ENCODE assay signal across 8 cellular contexts in the genomic region with DNA sequence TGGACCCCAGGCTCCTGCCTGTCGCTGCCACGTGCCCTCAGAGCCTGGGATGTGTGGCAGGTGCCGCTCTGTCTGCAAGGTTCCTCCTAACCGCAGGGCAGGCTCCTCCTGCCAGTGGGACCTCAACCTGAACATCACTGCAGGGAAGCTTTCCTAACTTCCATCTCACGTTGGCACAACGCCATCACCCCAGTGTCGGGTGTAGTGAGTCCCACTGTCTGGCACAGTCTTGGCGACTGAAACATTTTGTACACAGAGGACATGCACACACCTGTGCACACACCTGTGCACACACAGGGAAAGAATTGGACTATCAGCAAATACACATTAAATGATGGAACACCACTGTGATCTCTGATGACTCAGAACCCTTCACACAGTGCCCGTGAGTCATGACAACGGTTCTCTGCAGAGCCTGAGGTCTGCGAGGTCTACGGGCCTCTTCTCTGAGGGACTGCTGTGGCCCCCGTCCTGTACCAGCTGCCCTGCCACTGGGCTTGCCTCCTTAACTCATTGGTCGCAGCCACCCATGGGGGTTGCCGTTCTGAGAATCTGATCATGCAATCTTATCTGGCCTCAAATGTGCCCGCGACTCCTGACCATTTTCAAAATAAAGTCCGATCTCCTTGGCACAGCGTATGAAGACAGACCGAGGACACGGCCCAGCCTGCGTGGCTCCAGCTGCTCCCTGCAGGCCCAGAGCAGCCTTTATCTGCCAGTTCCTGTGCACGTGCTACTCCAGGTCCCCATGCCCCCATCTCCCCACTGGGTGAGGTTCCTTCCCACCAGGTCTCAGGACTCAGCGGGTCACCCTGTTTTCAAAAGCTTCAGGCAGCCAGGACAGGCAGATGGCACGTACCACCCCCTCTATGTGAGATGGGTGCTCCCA. TPM values are rescaled to one million over a fixed set of nuclear protein-coding genes. Genes with fewer than 3 reads are reported as not detected.
A peak's percentile ranks its signal among the peaks of the same experiment; 100 is the strongest.
DNase-seq lines count a peak whose midpoint lies in the region; ATAC-seq and TF ChIP-seq lines count a peak whose summit lies in the region.
"Had no signal": no experiment of that assay in that cellular context is flagged by ENCODE, and none has a peak within 500 bp of the region (broad histone marks: within the 10 kb centered on the region; RNA-seq: fewer than 3 reads in every experiment).

No MANE protein-coding gene starts in this region.

- DNase-seq in H4 (ENCODE audit: low spot score) = peak; percentile 64
- DNase-seq in NCI-H2107 treated with DMSO at 0.1 percent for 48 hours (lab: John Stamatoyannopoulos, UW; ENCODE audit: unreplicated experiment) = peak; percentile 75
- DNase-seq in activated naive CD8-positive, alpha-beta T cell treated with anti-CD3 and anti-CD28 coated beads for 36 hours = peak; percentile 62
- DNase-seq in kidney glomerular epithelial cell (lab: John Stamatoyannopoulos, UW) = peak; percentile 67
- no peak for DNase-seq in SK-N-DZ (ENCODE audit: low spot score)
- no peak for DNase-seq in left lobe of liver (ENCODE audit: low spot score)
- DNase-seq in upper lobe of right lung = no peak

- peak overlapping the region; percentile 92 for H3K27ac Mint-ChIP-seq in activated naive CD8-positive, alpha-beta T cell treated with anti-CD3 and anti-CD28 coated beads for 36 hours

- no peak overlapping the region for H3K4me3 Mint-ChIP-seq in activated naive CD8-positive, alpha-beta T cell treated with anti-CD3 and anti-CD28 coated beads for 36 hours

- no peaks in the 10 kb centered on the region for H3K9me3 ChIP-seq in upper lobe of right lung

- no peak overlapping the region for H3K4me3 ChIP-seq in upper lobe of right lung
- H3K4me3 ChIP-seq: lung had no signal

- H3K27me3 ChIP-seq in upper lobe of right lung = no peaks in the 10 kb centered on the region

- no peaks in the 10 kb centered on the region for H3K27me3 Mint-ChIP-seq in activated naive CD8-positive, alpha-beta T cell treated with anti-CD3 and anti-CD28 coated beads for 36 hours

- ATAC-seq in left lobe of liver = no peak
- ATAC-seq in upper lobe of right lung = no peak

- no peaks in the 10 kb centered on the region for H3K9me3 Mint-ChIP-seq in activated naive CD8-positive, alpha-beta T cell treated with anti-CD3 and anti-CD28 coated beads for 36 hours

- peaks cover 7% of the 10 kb centered on the region for H3K36me3 Mint-ChIP-seq in activated naive CD8-positive, alpha-beta T cell treated with anti-CD3 and anti-CD28 coated beads for 36 hours

- intact Hi-C loops in upper lobe of right lung (cut with DNase I) = no loop called here

- peaks cover 4% of the 10 kb centered on the region for H3K4me1 ChIP-seq in upper lobe of right lung

- no peak for TF ChIP-seq CTCF in upper lobe of right lung (IDR thresholded peaks at IDR 0.05)

- H3K4me1 Mint-ChIP-seq in activated naive CD8-positive, alpha-beta T cell treated with anti-CD3 and anti-CD28 coated beads for 36 hours = peaks cover 50% of the 10 kb centered on the region

- no peaks in the 10 kb centered on the region for H3K36me3 ChIP-seq in upper lobe of right lung

- no peak overlapping the region for H3K27ac ChIP-seq in upper lobe of right lung

RNA-seq across cellular contexts. Expression of a gene that starts 7.6 kb away (rescaled TPM):
- total RNA-seq in H4 (2014; rRNA removed; shearing (Covaris generic)) = 1.8 and 4.7 TPM in 2 replicates
- total RNA-seq in activated naive CD8-positive, alpha-beta T cell treated with anti-CD3 and anti-CD28 coated beads for 36 hours = 10 to 100 TPM; 59.5 to 65.1 TPM
- polyA plus RNA-seq in SK-N-DZ (2014; cell fraction: cytosol; rRNA removed) = 13.0 and 24.1 TPM in 2 replicates
- 39.5 and 75.5 TPM in 2 replicates for polyA plus RNA-seq in SK-N-DZ (2014; cell fraction: nucleus; rRNA removed)
- 32.8 TPM for total RNA-seq in left lobe of liver
- total RNA-seq in upper lobe of right lung = 50.5 TPM

RNA-seq across cellular contexts. Expression of a gene that starts 23.8 kb away (rescaled TPM):
- 22.2 and 30.0 TPM in 2 replicates for total RNA-seq in H4 (2014; rRNA removed; shearing (Covaris generic))
- total RNA-seq in activated naive CD8-positive, alpha-beta T cell treated with anti-CD3 and anti-CD28 coated beads for 36 hours = 10 to 100 TPM; 75.8 to 79.3 TPM
- 70.5 and 78.7 TPM in 2 replicates for polyA plus RNA-seq in SK-N-DZ (2014; cell fraction: cytosol; rRNA removed)
- polyA plus RNA-seq in SK-N-DZ (2014; cell fraction: nucleus; rRNA removed) = 43.3 and 51.0 TPM in 2 replicates
- 6.9 TPM for total RNA-seq in left lobe of liver
- 77.5 TPM for total RNA-seq in upper lobe of right lung

Comparison
In these comparisons a context has a peak if more than half of its experiments do, and no peak if none do; other contexts are left out.
1. DNase-seq: peak in H4 (single experiment), NCI-H2107 treated with DMSO at 0.1 percent for 48 hours (single experiment), activated naive CD8-positive, alpha-beta T cell treated with anti-CD3 and anti-CD28 coated beads for 36 hours (single experiment) and kidney glomerular epithelial cell (single experiment); none in SK-N-DZ (single experiment), left lobe of liver (single experiment) and upper lobe of right lung (single experiment).